In genomic region chr1:235919797-235920475, GRCh38 we compare ENCODE assay signal across 8 cellular contexts. TPM values are rescaled to one million over a fixed set of nuclear protein-coding genes. Genes with fewer than 3 reads are reported as not detected.
A peak's percentile ranks its signal among the peaks of the same experiment; 100 is the strongest.
DNase-seq lines count a peak whose midpoint lies in the region; ATAC-seq, FAIRE-seq and TF ChIP-seq lines count a peak whose summit lies in the region.

No MANE protein-coding gene starts in this region.

- H3K27me3 Mint-ChIP-seq in activated naive CD8-positive, alpha-beta T cell: no peaks in the 10 kb centered on the region
- H3K27me3 Mint-ChIP-seq in activated naive CD8-positive, alpha-beta T cell treated with anti-CD3 and anti-CD28 coated beads, Interleukin-2, amount 50 U/mL, for 24 hours: no peaks in the 10 kb centered on the region

- no peak for TF ChIP-seq POLR2A in vagina (IDR thresholded peaks at IDR 0.05)

- H3K9me3 ChIP-seq in vagina: no peaks in the 10 kb centered on the region
- no peaks in the 10 kb centered on the region for H3K9me3 ChIP-seq in small intestine (ENCODE audit: control insufficient read depth, low read depth)
- H3K9me3 ChIP-seq in ascending aorta: no peaks in the 10 kb centered on the region

- no peak for DNase-seq in activated naive CD8-positive, alpha-beta T cell treated with anti-CD3 and anti-CD28 coated beads, Interleukin-2, amount 50 U/mL, for 24 hours
- peak; percentile 66 for DNase-seq in amniotic epithelial cell (ENCODE audit: low read depth)
- DNase-seq in islet precursor cell: peak; percentile 94
- DNase-seq in vagina (ENCODE audit: extremely low spot score in 2 of 2): no peak
- DNase-seq in small intestine: no peak
- no peak for DNase-seq in ascending aorta (ENCODE audit: low spot score in 2 of 2)
- no peak for DNase-seq in mucosa of gallbladder (ENCODE audit: low spot score)

- ATAC-seq in activated naive CD8-positive, alpha-beta T cell treated with anti-CD3 and anti-CD28 coated beads, Interleukin-2, amount 50 U/mL, for 24 hours: no peak

- H3K4me3 Mint-ChIP-seq in activated naive CD8-positive, alpha-beta T cell: no peak overlapping the region
- H3K4me3 Mint-ChIP-seq in activated naive CD8-positive, alpha-beta T cell treated with anti-CD3 and anti-CD28 coated beads, Interleukin-2, amount 50 U/mL, for 24 hours: no peak overlapping the region

- no peak for FAIRE-seq in small intestine (lab: Jason Lieb, UNC)

- peaks cover 55% of the 10 kb centered on the region for H3K4me1 Mint-ChIP-seq in activated naive CD8-positive, alpha-beta T cell (ENCODE audit: low read depth)
- peaks cover 61% of the 10 kb centered on the region for H3K4me1 Mint-ChIP-seq in activated naive CD8-positive, alpha-beta T cell treated with anti-CD3 and anti-CD28 coated beads, Interleukin-2, amount 50 U/mL, for 24 hours

- H3K9me3 Mint-ChIP-seq in activated naive CD8-positive, alpha-beta T cell (ENCODE audit: low read depth): no peaks in the 10 kb centered on the region
- no peaks in the 10 kb centered on the region for H3K9me3 Mint-ChIP-seq in activated naive CD8-positive, alpha-beta T cell treated with anti-CD3 and anti-CD28 coated beads, Interleukin-2, amount 50 U/mL, for 24 hours

- no peaks in the 10 kb centered on the region for H3K36me3 Mint-ChIP-seq in activated naive CD8-positive, alpha-beta T cell
- H3K36me3 Mint-ChIP-seq in activated naive CD8-positive, alpha-beta T cell treated with anti-CD3 and anti-CD28 coated beads, Interleukin-2, amount 50 U/mL, for 24 hours (ENCODE audit: low read depth): no peaks in the 10 kb centered on the region

- H3K4me3 ChIP-seq in vagina (no peak overlapping the region), small intestine (ENCODE audit: low read depth in 1 of 2, low read length in 2 of 2) (no peak overlapping the region), ascending aorta (no peak overlapping the region)

- no peaks in the 10 kb centered on the region for H3K27me3 ChIP-seq in vagina
- H3K27me3 ChIP-seq in small intestine (ENCODE audit: control insufficient read depth in 2 of 2, insufficient read depth in 2 of 2, low read length in 2 of 2): no peaks in the 10 kb centered on the region
- no peaks in the 10 kb centered on the region for H3K27me3 ChIP-seq in ascending aorta

- intact Hi-C loops in vagina (cut with DNase I): loop anchor here (10.0 kb wide), 1 partner anchor 55 kb away; the partner anchor contains the start of gene LYST
- intact Hi-C loops in ascending aorta (cut with DNase I): no loop called here

- H3K27ac Mint-ChIP-seq in activated naive CD8-positive, alpha-beta T cell: peak overlapping the region; percentile 12
- H3K27ac Mint-ChIP-seq in activated naive CD8-positive, alpha-beta T cell treated with anti-CD3 and anti-CD28 coated beads, Interleukin-2, amount 50 U/mL, for 24 hours: no peak overlapping the region

- peaks cover 67% of the 10 kb centered on the region for H3K4me1 ChIP-seq in vagina
- peaks cover 0 to 6% of the 10 kb centered on the region in 2 donors for H3K4me1 ChIP-seq in small intestine (ENCODE audit: control insufficient read depth in 2 of 2, insufficient read depth in 1 of 2, low read depth in 1 of 2, low read length in 1 of 2)
- peaks cover 8 to 9% of the 10 kb centered on the region in 2 donors for H3K4me1 ChIP-seq in ascending aorta

- H3K36me3 ChIP-seq in vagina (no peaks in the 10 kb centered on the region), small intestine (ENCODE audit: control insufficient read depth in 2 of 2, insufficient read depth in 2 of 2, low read length in 2 of 2) (no peaks in the 10 kb centered on the region), ascending aorta (no peaks in the 10 kb centered on the region)

- H3K27ac ChIP-seq in vagina (peak overlapping the region; percentile 96), small intestine (ENCODE audit: low read depth in 1 of 2, low read length in 1 of 2) (peak overlapping the region in 1 of 2 donors; percentile 7), ascending aorta (no peak overlapping the region)

- 66 to 76% (median 69%) methylated on average over 6 of the region's 6 CpGs for WGBS in small intestine, 3 donors

- no peak for TF ChIP-seq CTCF in vagina (IDR thresholded peaks at IDR 0.05)
- TF ChIP-seq CTCF in ascending aorta (IDR thresholded peaks at IDR 0.05): no peak

RNA-seq across cellular contexts. Expression of gene LYST, which starts 53.2 kb away (rescaled TPM):
- total RNA-seq in vagina: 52.1 TPM
- 1 to 10 TPM; 2.9 to 5.7 (median 4.3) TPM for polyA plus RNA-seq in small intestine
- total RNA-seq in ascending aorta: 169 TPM
- 20.1 TPM for total RNA-seq in mucosa of gallbladder

Comparison
In these comparisons a context has a peak if more than half of its experiments do, and no peak if none do; other contexts are left out.
1. DNase-seq: peak in amniotic epithelial cell (single experiment) and islet precursor cell (single experiment); none in activated naive CD8-positive, alpha-beta T cell treated with anti-CD3 and anti-CD28 coated beads, Interleukin-2, amount 50 U/mL, for 24 hours (single experiment), vagina (0 of 2), small intestine (single experiment), ascending aorta (0 of 2) and mucosa of gallbladder (single experiment).